In the genomic region with DNA sequence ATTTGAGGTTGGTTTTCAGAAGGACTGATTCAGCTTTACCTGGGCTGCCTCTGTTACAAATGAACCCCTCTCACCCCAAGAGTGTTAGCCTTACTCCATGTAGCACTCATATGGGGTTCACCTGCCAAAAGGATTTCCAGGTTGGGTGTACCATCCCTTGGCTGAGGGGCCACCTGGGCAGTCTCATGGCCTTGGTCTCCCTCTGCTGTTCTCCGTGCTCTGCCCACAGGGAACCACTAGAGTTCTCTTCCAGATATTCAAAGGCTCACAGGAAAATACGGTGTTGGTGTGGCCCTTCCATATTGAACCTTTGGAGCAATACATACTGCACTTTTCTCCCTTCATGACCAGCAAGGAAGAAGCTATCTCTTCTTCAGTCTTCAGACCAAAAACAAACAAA, we compare ENCODE assay signal across 20 cellular contexts.
"Had no signal": no experiment of that assay in that cellular context is flagged by ENCODE, and none has a peak within 500 bp of the region (broad histone marks: within the 10 kb centered on the region; RNA-seq: fewer than 3 reads in every experiment).

No MANE protein-coding gene starts in this region.

- H3K4me3 Mint-ChIP-seq: naive thymus-derived CD4-positive, alpha-beta T cell; stimulated activated effector memory CD8-positive, alpha-beta T cell treated with anti-CD3 and anti-CD28 coated beads, Interleukin-12 subunit alpha, Interleukin-12 subunit beta, amount 100 ng/mL, for 72 hours; stimulated activated naive CD8-positive, alpha-beta T cell treated with anti-CD3 and anti-CD28 coated beads, Interleukin-15, Interleukin-2, amounts not matched to agents 100 ng/mL and 50 ng/mL, for 24 hours had no signal

- H3K36me3 Mint-ChIP-seq: stimulated activated effector memory CD8-positive, alpha-beta T cell treated with anti-CD3 and anti-CD28 coated beads, Interleukin-12 subunit alpha, Interleukin-12 subunit beta, amount 100 ng/mL, for 72 hours had no signal

- H3K27ac ChIP-seq: coronary artery, gastroesophageal sphincter, neutrophil, psoas muscle, right lobe of liver, tibial artery, upper lobe of left lung, uterus had no signal

- H3K4me1 ChIP-seq: psoas muscle, right lobe of liver, tibial artery, upper lobe of left lung, uterus had no signal

- H3K4me1 Mint-ChIP-seq: naive thymus-derived CD4-positive, alpha-beta T cell; stimulated activated effector memory CD8-positive, alpha-beta T cell treated with anti-CD3 and anti-CD28 coated beads, Interleukin-12 subunit alpha, Interleukin-12 subunit beta, amount 100 ng/mL, for 72 hours had no signal

- ATAC-seq: esophagus mucosa; gastroesophageal sphincter; left colon; naive thymus-derived CD4-positive, alpha-beta T cell; psoas muscle; right lobe of liver; stimulated activated effector memory CD8-positive, alpha-beta T cell treated with anti-CD3 and anti-CD28 coated beads, Interleukin-12 subunit alpha, Interleukin-12 subunit beta, amount 100 ng/mL, for 72 hours had no signal

- H3K36me3 ChIP-seq: gastroesophageal sphincter, neutrophil, right lobe of liver, tibial artery, upper lobe of left lung, uterus had no signal

- H3K4me3 ChIP-seq: coronary artery, gastroesophageal sphincter, psoas muscle, right lobe of liver, tibial artery, upper lobe of left lung, uterus had no signal

- DNase-seq: effector CD4-positive, alpha-beta T cell; glutamatergic neuron; kidney; left colon; mammary epithelial cell; naive thymus-derived CD4-positive, alpha-beta T cell; psoas muscle; retina; right lobe of liver; stimulated activated CD4-positive, alpha-beta T cell treated with anti-CD3 and anti-CD28 coated beads, Interleukin-4, amount 100 ng/mL, for 1 hour; stimulated activated CD8-positive, alpha-beta memory T cell treated with anti-CD3 and anti-CD28 coated beads, Interleukin-4, amount 100 ng/mL, for 48 hours; tibial artery; upper lobe of left lung; uterus had no signal

- FAIRE-seq: kidney had no signal

- H3K27me3 ChIP-seq: gastroesophageal sphincter, neutrophil, right lobe of liver, tibial artery, upper lobe of left lung, uterus had no signal

- H3K9me3 ChIP-seq: gastroesophageal sphincter, neutrophil, psoas muscle, right lobe of liver, tibial artery, upper lobe of left lung, uterus had no signal

- H3K27ac Mint-ChIP-seq: naive thymus-derived CD4-positive, alpha-beta T cell; stimulated activated effector memory CD8-positive, alpha-beta T cell treated with anti-CD3 and anti-CD28 coated beads, Interleukin-12 subunit alpha, Interleukin-12 subunit beta, amount 100 ng/mL, for 72 hours; stimulated activated naive CD8-positive, alpha-beta T cell treated with anti-CD3 and anti-CD28 coated beads, Interleukin-15, Interleukin-2, amounts not matched to agents 100 ng/mL and 50 ng/mL, for 24 hours had no signal
